Comparison of ENCODE assay signal across 1 cellular context in the genomic region with DNA sequence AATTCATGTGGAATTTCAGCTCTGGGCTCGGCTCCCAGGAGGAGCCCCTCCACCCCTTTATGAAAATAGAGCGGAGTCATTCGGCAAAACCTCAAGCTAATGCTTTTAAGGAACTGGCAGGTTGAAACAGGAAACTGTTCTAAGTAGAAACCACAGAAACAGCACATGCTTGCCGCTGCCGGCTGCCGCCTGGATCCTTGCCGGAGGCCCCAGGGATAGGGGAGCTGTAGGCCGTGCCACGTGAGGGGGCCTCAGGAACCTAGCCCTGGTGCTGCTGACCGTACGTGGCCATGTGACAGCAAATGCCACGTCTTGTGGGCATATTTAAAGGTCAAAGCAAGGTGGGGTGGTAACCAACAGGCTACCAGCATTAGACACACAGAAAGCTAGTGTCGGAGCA.
A peak's percentile ranks its signal among the peaks of the same experiment; 100 is the strongest.
TF ChIP-seq lines count a peak whose summit lies in the region.

No MANE protein-coding gene starts in this region.

TF ChIP-seq in K562, 482 proteins besides CTCF, POLR2A, EP300 and RAD21 (continued from another document and continues in another):
- TF ChIP-seq, protein P1, sequence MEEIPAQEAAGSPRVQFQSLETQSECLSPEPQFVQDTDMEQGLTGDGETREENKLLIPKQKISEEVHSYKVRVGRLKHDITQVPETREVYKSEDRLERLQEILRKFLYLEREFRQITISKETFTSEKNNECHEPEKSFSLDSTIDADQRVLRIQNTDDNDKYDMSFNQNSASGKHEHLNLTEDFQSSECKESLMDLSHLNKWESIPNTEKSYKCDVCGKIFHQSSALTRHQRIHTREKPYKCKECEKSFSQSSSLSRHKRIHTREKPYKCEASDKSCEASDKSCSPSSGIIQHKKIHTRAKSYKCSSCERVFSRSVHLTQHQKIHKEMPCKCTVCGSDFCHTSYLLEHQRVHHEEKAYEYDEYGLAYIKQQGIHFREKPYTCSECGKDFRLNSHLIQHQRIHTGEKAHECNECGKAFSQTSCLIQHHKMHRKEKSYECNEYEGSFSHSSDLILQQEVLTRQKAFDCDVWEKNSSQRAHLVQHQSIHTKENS (CRISPR knock-in tag; IDR thresholded peaks at IDR 0.05): no peak
- TF ChIP-seq GTF2F1 (IDR thresholded peaks at IDR 0.05; ENCODE audit: low read depth, low read length) (no peak), SREBF1 (IDR thresholded peaks at IDR 0.05; ENCODE audit: borderline replicate concordance, low read depth, low read length) (no peak), ZNF707 (CRISPR knock-in tag; conservative IDR thresholded peaks at IDR 0.05) (no peak), MTA1 (IDR thresholded peaks at IDR 0.05; ENCODE audit: borderline replicate concordance) (no peak), ATF7 (IDR thresholded peaks at IDR 0.05) (no peak), GABPA (tag; conservative IDR thresholded peaks at IDR 0.05; ENCODE audit: low read depth) (peak; percentile 61), KDM5B (IDR thresholded peaks at IDR 0.05; ENCODE audit: insufficient replicate concordance, low read depth, low read length) (no peak), KLF10 (CRISPR knock-in tag; IDR thresholded peaks at IDR 0.05) (no peak), ZNF780A (CRISPR knock-in tag; IDR thresholded peaks at IDR 0.05) (no peak), MBD2 (IDR thresholded peaks at IDR 0.05; ENCODE audit: borderline replicate concordance, low read depth) (no peak), ZNF316 (IDR thresholded peaks at IDR 0.05) (no peak), MIER1 (IDR thresholded peaks at IDR 0.05; ENCODE audit: low read depth) (no peak), ZC3H4 (CRISPR knock-in tag; IDR thresholded peaks at IDR 0.05; ENCODE audit: borderline replicate concordance) (no peak), MEF2A (IDR thresholded peaks at IDR 0.05; ENCODE audit: control insufficient read depth, low read depth, low read length) (no peak), POLR2G (IDR thresholded peaks at IDR 0.05; ENCODE audit: low read depth, low read length) (no peak), ARID2 (IDR thresholded peaks at IDR 0.05) (no peak), CHD4 (IDR thresholded peaks at IDR 0.05; ENCODE audit: insufficient read depth, insufficient replicate concordance, low read depth, low read length, poor library complexity, severe bottlenecking) (no peak), RBM15 (IDR thresholded peaks at IDR 0.05; ENCODE audit: insufficient read depth, low read length) (no peak), ETS2 (tag; IDR thresholded peaks at IDR 0.05; ENCODE audit: borderline replicate concordance, poor library complexity, severe bottlenecking) (no peak), NFYB (IDR thresholded peaks at IDR 0.05; ENCODE audit: extremely low read depth, insufficient read length) (no peak), NR1H2 (CRISPR knock-in tag; IDR thresholded peaks at IDR 0.05) (no peak), IRF2 (CRISPR knock-in tag; IDR thresholded peaks at IDR 0.05) (no peak), POLR3G (IDR thresholded peaks at IDR 0.05; ENCODE audit: extremely low read depth, insufficient read length, insufficient replicate concordance) (no peak), MEIS2 (IDR thresholded peaks at IDR 0.05; ENCODE audit: partially characterized antibody) (no peak), KHSRP (IDR thresholded peaks at IDR 0.05) (no peak), PURB (CRISPR knock-in tag; IDR thresholded peaks at IDR 0.05; ENCODE audit: low read depth) (no peak), TFAM (CRISPR knock-in tag; conservative IDR thresholded peaks at IDR 0.05) (no peak), GABPB2 (CRISPR knock-in tag; conservative IDR thresholded peaks at IDR 0.05) (no peak), TBL1XR1 (IDR thresholded peaks at IDR 0.05; ENCODE audit: low read length in 2 of 2) (no peak), FOS (IDR thresholded peaks at IDR 0.05; ENCODE audit: extremely low read depth, insufficient read length) (no peak), PHB2 (IDR thresholded peaks at IDR 0.05; ENCODE audit: low read depth) (no peak), NONO (IDR thresholded peaks at IDR 0.05; ENCODE audit: low read depth in 2 of 2, low read length in 1 of 2) (no peak), CBFA2T3 (IDR thresholded peaks at IDR 0.05) (no peak), ZNF445 (CRISPR knock-in tag; IDR thresholded peaks at IDR 0.05; ENCODE audit: low read depth) (no peak), EGR1 (conservative IDR thresholded peaks at IDR 0.05) (no peak)
- TF ChIP-seq, protein P2, sequence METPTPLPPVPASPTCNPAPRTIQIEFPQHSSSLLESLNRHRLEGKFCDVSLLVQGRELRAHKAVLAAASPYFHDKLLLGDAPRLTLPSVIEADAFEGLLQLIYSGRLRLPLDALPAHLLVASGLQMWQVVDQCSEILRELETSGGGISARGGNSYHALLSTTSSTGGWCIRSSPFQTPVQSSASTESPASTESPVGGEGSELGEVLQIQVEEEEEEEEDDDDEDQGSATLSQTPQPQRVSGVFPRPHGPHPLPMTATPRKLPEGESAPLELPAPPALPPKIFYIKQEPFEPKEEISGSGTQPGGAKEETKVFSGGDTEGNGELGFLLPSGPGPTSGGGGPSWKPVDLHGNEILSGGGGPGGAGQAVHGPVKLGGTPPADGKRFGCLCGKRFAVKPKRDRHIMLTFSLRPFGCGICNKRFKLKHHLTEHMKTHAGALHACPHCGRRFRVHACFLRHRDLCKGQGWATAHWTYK (CRISPR knock-in tag; IDR thresholded peaks at IDR 0.05): peak; percentile 65; the same call in 1 of the 2 replicates
- TF ChIP-seq, protein P3, sequence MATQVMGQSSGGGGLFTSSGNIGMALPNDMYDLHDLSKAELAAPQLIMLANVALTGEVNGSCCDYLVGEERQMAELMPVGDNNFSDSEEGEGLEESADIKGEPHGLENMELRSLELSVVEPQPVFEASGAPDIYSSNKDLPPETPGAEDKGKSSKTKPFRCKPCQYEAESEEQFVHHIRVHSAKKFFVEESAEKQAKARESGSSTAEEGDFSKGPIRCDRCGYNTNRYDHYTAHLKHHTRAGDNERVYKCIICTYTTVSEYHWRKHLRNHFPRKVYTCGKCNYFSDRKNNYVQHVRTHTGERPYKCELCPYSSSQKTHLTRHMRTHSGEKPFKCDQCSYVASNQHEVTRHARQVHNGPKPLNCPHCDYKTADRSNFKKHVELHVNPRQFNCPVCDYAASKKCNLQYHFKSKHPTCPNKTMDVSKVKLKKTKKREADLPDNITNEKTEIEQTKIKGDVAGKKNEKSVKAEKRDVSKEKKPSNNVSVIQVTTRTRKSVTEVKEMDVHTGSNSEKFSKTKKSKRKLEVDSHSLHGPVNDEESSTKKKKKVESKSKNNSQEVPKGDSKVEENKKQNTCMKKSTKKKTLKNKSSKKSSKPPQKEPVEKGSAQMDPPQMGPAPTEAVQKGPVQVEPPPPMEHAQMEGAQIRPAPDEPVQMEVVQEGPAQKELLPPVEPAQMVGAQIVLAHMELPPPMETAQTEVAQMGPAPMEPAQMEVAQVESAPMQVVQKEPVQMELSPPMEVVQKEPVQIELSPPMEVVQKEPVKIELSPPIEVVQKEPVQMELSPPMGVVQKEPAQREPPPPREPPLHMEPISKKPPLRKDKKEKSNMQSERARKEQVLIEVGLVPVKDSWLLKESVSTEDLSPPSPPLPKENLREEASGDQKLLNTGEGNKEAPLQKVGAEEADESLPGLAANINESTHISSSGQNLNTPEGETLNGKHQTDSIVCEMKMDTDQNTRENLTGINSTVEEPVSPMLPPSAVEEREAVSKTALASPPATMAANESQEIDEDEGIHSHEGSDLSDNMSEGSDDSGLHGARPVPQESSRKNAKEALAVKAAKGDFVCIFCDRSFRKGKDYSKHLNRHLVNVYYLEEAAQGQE (CRISPR knock-in tag; IDR thresholded peaks at IDR 0.05; ENCODE audit: low read depth): no peak
- TF ChIP-seq, protein P4, sequence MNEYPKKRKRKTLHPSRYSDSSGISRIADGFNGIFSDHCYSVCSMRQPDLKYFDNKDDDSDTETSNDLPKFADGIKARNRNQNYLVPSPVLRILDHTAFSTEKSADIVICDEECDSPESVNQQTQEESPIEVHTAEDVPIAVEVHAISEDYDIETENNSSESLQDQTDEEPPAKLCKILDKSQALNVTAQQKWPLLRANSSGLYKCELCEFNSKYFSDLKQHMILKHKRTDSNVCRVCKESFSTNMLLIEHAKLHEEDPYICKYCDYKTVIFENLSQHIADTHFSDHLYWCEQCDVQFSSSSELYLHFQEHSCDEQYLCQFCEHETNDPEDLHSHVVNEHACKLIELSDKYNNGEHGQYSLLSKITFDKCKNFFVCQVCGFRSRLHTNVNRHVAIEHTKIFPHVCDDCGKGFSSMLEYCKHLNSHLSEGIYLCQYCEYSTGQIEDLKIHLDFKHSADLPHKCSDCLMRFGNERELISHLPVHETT (CRISPR knock-in tag; conservative IDR thresholded peaks at IDR 0.05 in 1 of 2, IDR thresholded peaks at IDR 0.05 in 1 of 2): 0 out of 4 replicates have a peak, but pooled peaks of 1 of the 2 experiments have one; percentile 30
- TF ChIP-seq, protein P5, sequence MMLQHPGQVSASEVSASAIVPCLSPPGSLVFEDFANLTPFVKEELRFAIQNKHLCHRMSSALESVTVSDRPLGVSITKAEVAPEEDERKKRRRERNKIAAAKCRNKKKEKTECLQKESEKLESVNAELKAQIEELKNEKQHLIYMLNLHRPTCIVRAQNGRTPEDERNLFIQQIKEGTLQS (IDR thresholded peaks at IDR 0.05): no peak
- TF ChIP-seq, protein P5 (CRISPR knock-in tag; conservative IDR thresholded peaks at IDR 0.05): no peak
- TF ChIP-seq, protein P6, sequence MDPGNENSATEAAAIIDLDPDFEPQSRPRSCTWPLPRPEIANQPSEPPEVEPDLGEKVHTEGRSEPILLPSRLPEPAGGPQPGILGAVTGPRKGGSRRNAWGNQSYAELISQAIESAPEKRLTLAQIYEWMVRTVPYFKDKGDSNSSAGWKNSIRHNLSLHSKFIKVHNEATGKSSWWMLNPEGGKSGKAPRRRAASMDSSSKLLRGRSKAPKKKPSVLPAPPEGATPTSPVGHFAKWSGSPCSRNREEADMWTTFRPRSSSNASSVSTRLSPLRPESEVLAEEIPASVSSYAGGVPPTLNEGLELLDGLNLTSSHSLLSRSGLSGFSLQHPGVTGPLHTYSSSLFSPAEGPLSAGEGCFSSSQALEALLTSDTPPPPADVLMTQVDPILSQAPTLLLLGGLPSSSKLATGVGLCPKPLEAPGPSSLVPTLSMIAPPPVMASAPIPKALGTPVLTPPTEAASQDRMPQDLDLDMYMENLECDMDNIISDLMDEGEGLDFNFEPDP (CRISPR knock-in tag; IDR thresholded peaks at IDR 0.05): no peak
- TF ChIP-seq, protein P7, sequence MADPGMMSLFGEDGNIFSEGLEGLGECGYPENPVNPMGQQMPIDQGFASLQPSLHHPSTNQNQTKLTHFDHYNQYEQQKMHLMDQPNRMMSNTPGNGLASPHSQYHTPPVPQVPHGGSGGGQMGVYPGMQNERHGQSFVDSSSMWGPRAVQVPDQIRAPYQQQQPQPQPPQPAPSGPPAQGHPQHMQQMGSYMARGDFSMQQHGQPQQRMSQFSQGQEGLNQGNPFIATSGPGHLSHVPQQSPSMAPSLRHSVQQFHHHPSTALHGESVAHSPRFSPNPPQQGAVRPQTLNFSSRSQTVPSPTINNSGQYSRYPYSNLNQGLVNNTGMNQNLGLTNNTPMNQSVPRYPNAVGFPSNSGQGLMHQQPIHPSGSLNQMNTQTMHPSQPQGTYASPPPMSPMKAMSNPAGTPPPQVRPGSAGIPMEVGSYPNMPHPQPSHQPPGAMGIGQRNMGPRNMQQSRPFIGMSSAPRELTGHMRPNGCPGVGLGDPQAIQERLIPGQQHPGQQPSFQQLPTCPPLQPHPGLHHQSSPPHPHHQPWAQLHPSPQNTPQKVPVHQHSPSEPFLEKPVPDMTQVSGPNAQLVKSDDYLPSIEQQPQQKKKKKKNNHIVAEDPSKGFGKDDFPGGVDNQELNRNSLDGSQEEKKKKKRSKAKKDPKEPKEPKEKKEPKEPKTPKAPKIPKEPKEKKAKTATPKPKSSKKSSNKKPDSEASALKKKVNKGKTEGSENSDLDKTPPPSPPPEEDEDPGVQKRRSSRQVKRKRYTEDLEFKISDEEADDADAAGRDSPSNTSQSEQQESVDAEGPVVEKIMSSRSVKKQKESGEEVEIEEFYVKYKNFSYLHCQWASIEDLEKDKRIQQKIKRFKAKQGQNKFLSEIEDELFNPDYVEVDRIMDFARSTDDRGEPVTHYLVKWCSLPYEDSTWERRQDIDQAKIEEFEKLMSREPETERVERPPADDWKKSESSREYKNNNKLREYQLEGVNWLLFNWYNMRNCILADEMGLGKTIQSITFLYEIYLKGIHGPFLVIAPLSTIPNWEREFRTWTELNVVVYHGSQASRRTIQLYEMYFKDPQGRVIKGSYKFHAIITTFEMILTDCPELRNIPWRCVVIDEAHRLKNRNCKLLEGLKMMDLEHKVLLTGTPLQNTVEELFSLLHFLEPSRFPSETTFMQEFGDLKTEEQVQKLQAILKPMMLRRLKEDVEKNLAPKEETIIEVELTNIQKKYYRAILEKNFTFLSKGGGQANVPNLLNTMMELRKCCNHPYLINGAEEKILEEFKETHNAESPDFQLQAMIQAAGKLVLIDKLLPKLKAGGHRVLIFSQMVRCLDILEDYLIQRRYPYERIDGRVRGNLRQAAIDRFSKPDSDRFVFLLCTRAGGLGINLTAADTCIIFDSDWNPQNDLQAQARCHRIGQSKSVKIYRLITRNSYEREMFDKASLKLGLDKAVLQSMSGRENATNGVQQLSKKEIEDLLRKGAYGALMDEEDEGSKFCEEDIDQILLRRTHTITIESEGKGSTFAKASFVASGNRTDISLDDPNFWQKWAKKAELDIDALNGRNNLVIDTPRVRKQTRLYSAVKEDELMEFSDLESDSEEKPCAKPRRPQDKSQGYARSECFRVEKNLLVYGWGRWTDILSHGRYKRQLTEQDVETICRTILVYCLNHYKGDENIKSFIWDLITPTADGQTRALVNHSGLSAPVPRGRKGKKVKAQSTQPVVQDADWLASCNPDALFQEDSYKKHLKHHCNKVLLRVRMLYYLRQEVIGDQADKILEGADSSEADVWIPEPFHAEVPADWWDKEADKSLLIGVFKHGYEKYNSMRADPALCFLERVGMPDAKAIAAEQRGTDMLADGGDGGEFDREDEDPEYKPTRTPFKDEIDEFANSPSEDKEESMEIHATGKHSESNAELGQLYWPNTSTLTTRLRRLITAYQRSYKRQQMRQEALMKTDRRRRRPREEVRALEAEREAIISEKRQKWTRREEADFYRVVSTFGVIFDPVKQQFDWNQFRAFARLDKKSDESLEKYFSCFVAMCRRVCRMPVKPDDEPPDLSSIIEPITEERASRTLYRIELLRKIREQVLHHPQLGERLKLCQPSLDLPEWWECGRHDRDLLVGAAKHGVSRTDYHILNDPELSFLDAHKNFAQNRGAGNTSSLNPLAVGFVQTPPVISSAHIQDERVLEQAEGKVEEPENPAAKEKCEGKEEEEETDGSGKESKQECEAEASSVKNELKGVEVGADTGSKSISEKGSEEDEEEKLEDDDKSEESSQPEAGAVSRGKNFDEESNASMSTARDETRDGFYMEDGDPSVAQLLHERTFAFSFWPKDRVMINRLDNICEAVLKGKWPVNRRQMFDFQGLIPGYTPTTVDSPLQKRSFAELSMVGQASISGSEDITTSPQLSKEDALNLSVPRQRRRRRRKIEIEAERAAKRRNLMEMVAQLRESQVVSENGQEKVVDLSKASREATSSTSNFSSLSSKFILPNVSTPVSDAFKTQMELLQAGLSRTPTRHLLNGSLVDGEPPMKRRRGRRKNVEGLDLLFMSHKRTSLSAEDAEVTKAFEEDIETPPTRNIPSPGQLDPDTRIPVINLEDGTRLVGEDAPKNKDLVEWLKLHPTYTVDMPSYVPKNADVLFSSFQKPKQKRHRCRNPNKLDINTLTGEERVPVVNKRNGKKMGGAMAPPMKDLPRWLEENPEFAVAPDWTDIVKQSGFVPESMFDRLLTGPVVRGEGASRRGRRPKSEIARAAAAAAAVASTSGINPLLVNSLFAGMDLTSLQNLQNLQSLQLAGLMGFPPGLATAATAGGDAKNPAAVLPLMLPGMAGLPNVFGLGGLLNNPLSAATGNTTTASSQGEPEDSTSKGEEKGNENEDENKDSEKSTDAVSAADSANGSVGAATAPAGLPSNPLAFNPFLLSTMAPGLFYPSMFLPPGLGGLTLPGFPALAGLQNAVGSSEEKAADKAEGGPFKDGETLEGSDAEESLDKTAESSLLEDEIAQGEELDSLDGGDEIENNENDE (IDR thresholded peaks at IDR 0.05; ENCODE audit: low read depth, low read length): no peak
